10 cellular contexts compared by ENCODE assay signal in genomic region chr9:134205636-134206316, GRCh38. TPM values are rescaled to one million over a fixed set of nuclear protein-coding genes. Genes with fewer than 3 reads are reported as not detected.
A peak's percentile ranks its signal among the peaks of the same experiment; 100 is the strongest.
DNase-seq lines count a peak whose midpoint lies in the region.
"Had no signal": no experiment of that assay in that cellular context is flagged by ENCODE, and none has a peak within 500 bp of the region (broad histone marks: within the 10 kb centered on the region; RNA-seq: fewer than 3 reads in every experiment).

No MANE protein-coding gene starts in this region.

- DNase-seq in NAMALWA (ENCODE audit: low spot score) (peak; percentile 34), adipocyte (ENCODE audit: low read depth) (no peak), hypothalamus (lab: John Stamatoyannopoulos, UW) (peak in 30 of 51 donors; percentile 27 to 84 (median 48)), NCI-H187 (lab: John Stamatoyannopoulos, UW) (no peak), NCI-H446 treated with DMSO at 0.1 percent for 48 hours (lab: John Stamatoyannopoulos, UW) (no peak), cortex of kidney (lab: John Stamatoyannopoulos, UW) (no peak), H4 (ENCODE audit: low spot score) (no peak)
- DNase-seq: stimulated activated naive CD4-positive, alpha-beta T cell had no signal

- peaks cover 36% of the 10 kb centered on the region for H3K4me1 ChIP-seq in adipocyte (ENCODE audit: control insufficient read depth, insufficient read depth, low read length)
- peaks cover 4 to 38% (median 31%) of the 10 kb centered on the region in 5 donors for H3K4me1 ChIP-seq in subcutaneous abdominal adipose tissue (ENCODE audit: control insufficient read depth in 5 of 5, insufficient read depth in 5 of 5, low read length in 5 of 5)
- H3K4me1 ChIP-seq: left lung had no signal

- H3K9me3 ChIP-seq in adipocyte (ENCODE audit: control insufficient read depth, low read length) = peaks cover 20% of the 10 kb centered on the region
- H3K9me3 ChIP-seq in subcutaneous abdominal adipose tissue (ENCODE audit: control insufficient read depth in 5 of 5, low read length in 5 of 5) = peaks cover 0 to 16% (median 8%) of the 10 kb centered on the region in 5 donors

- no peaks in the 10 kb centered on the region for H3K27me3 ChIP-seq in adipocyte (replicated peaks; ENCODE audit: control insufficient read depth, insufficient read depth, low read length)
- no peaks in the 10 kb centered on the region for H3K27me3 ChIP-seq in subcutaneous abdominal adipose tissue (ENCODE audit: control insufficient read depth in 5 of 5, insufficient read depth in 4 of 5, low read length in 5 of 5)
- H3K27me3 ChIP-seq: left lung had no signal

- peak overlapping the region; percentile 60 for H3K27ac ChIP-seq in subcutaneous abdominal adipose tissue (ENCODE audit: low read depth, low read length)
- H3K27ac ChIP-seq: left lung had no signal

- no peaks in the 10 kb centered on the region for H3K36me3 ChIP-seq in adipocyte (ENCODE audit: control insufficient read depth, insufficient read depth, low read length, severe bottlenecking)
- no peaks in the 10 kb centered on the region for H3K36me3 ChIP-seq in subcutaneous abdominal adipose tissue (ENCODE audit: control insufficient read depth in 5 of 5, insufficient read depth in 5 of 5, low read length in 5 of 5)
- H3K36me3 ChIP-seq: left lung had no signal

- H3K9ac ChIP-seq in adipocyte (ENCODE audit: low read length) = peak overlapping the region; percentile 6
- H3K9ac ChIP-seq in subcutaneous abdominal adipose tissue (ENCODE audit: low read length in 5 of 5) = peak overlapping the region in 1 of 5 donors; percentile 38

- peak overlapping the region; percentile 24 for H3K4me3 ChIP-seq in adipocyte (ENCODE audit: low read length)
- H3K4me3 ChIP-seq in subcutaneous abdominal adipose tissue (ENCODE audit: low read depth in 1 of 5, low read length in 5 of 5) = peak overlapping the region in 2 of 5 donors; percentile 4 to 36
- H3K4me3 ChIP-seq: left lung had no signal

RNA-seq across cellular contexts. Expression of gene RNU6ATAC, which starts 41.4 kb away (rescaled TPM):
- total RNA-seq in H4 (2014; rRNA removed; shearing (Covaris generic)) = not detected in 2 replicates

Comparison
In these comparisons a context has a peak if more than half of its experiments do, and no peak if none do; other contexts are left out.
1. DNase-seq: peak in NAMALWA (single experiment) and hypothalamus (30 of 51); none in adipocyte (single experiment), NCI-H187 (0 of 2), NCI-H446 treated with DMSO at 0.1 percent for 48 hours (single experiment), cortex of kidney (single experiment) and H4 (single experiment).